10 cellular contexts compared by ENCODE assay signal in the genomic region with DNA sequence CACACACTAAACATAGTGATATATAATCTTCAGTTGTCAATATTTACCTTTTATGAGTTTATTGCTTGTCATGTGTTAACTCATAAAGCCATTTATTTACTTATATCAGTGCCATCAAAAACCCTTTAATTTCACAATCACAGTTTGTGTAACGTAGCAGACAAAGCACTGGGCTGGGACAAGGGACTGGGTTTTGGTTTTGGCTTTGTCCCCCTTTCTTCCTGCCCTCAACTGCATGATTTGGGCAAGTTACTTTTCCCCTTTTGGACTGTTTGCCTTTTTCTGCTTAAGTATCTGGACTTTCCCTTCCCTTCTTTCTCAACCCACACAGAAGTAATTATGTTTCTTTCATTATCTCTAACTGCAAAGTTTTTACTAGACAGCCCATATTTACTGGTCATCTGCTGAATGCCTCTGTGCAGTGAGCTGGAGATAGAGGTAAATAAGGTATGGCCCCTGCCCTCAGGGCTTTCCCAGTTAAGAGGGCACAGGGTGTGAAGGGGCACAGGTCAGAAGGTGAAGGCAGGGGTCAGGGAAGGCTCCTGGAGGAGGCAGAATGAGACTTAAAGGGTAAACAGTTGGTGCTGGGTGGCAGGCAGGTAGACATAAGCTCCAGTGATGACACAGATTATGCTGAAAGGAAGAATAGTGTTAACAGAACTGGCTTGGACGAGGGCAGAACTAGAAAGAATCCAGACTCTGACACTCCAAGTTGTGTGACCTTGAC. TPM values are rescaled to one million over a fixed set of nuclear protein-coding genes. Genes with fewer than 3 reads are reported as not detected.
DNase-seq lines count a peak whose midpoint lies in the region; ATAC-seq and TF ChIP-seq lines count a peak whose summit lies in the region.
"Had no signal": no experiment of that assay in that cellular context is flagged by ENCODE, and none has a peak within 500 bp of the region (broad histone marks: within the 10 kb centered on the region; RNA-seq: fewer than 3 reads in every experiment).

No MANE protein-coding gene starts in this region.

- peak overlapping the region; percentile 9; the same call in 1 of the 2 replicates for H2AFZ ChIP-seq in PC-9
- H2AFZ ChIP-seq: parathyroid adenoma had no signal

- no peaks in the 10 kb centered on the region for H3K79me2 ChIP-seq in PC-9 (ENCODE audit: low read depth)
- H3K79me2 ChIP-seq: parathyroid adenoma had no signal

- H3K9me2 ChIP-seq in PC-9 (ENCODE audit: insufficient read depth): no peaks in the 10 kb centered on the region

- no peaks in the 10 kb centered on the region for H3K9me3 Mint-ChIP-seq in activated T-cell treated with anti-CD3 and anti-CD28 coated beads, Interleukin-2, amount 50 U/mL, for 72 hours
- no peaks in the 10 kb centered on the region for H3K9me3 Mint-ChIP-seq in stimulated activated naive CD8-positive, alpha-beta T cell treated with anti-CD3 and anti-CD28 coated beads, Interleukin-15, Interleukin-2, amounts not matched to agents 100 ng/mL and 50 ng/mL, for 24 hours
- H3K9me3 Mint-ChIP-seq in mesothelial cell of epicardium: no peaks in the 10 kb centered on the region

- H3K4me1 Mint-ChIP-seq in activated T-cell treated with anti-CD3 and anti-CD28 coated beads, Interleukin-2, amount 50 U/mL, for 72 hours (ENCODE audit: low read depth): peaks cover 26% of the 10 kb centered on the region
- H3K4me1 Mint-ChIP-seq in stimulated activated naive CD8-positive, alpha-beta T cell treated with anti-CD3 and anti-CD28 coated beads, Interleukin-15, Interleukin-2, amounts not matched to agents 100 ng/mL and 50 ng/mL, for 24 hours (ENCODE audit: low read depth): peaks cover 28% of the 10 kb centered on the region
- H3K4me1 Mint-ChIP-seq in mesothelial cell of epicardium: peaks cover 17% of the 10 kb centered on the region

- H3K4me3 Mint-ChIP-seq in activated T-cell treated with anti-CD3 and anti-CD28 coated beads, Interleukin-2, amount 50 U/mL, for 72 hours: peak overlapping the region; percentile 22 to 52
- peak overlapping the region; percentile 33 for H3K4me3 Mint-ChIP-seq in stimulated activated naive CD8-positive, alpha-beta T cell treated with anti-CD3 and anti-CD28 coated beads, Interleukin-15, Interleukin-2, amounts not matched to agents 100 ng/mL and 50 ng/mL, for 24 hours
- H3K4me3 Mint-ChIP-seq in mesothelial cell of epicardium: no peak overlapping the region

- ATAC-seq in activated T-cell treated with anti-CD3 and anti-CD28 coated beads, Interleukin-2, amount 50 U/mL, for 72 hours (replicated peaks in 1 of 2): peak; percentile 59 to 87
- peak; percentile 61 for ATAC-seq in HG02678 (IDR thresholded peaks at IDR 0.05; ENCODE audit: unreplicated experiment)
- no peak for ATAC-seq in HG02970 (IDR thresholded peaks at IDR 0.05; ENCODE audit: low FRiP score, unreplicated experiment)
- ATAC-seq: body of pancreas had no signal

- POLR2A ChIA-PET in PC-9 (lab: Charles Lee; ENCODE audit: unreplicated experiment): no interaction called here

- DNase-seq in activated T-cell treated with anti-CD3 and anti-CD28 coated beads, Interleukin-2, amount 50 U/mL, for 72 hours: no peak
- no peak for DNase-seq in activated T-cell treated with anti-CD3 and anti-CD28 coated beads, Interleukin-2, amount 50 U/mL, for 1 hour
- DNase-seq in PC-9 (peak in 1 of 2 experiments; percentile 73), mesothelial cell of epicardium (ENCODE audit: low spot score in 2 of 2, unreplicated experiment in 2 of 2) (no peak)
- no peak for DNase-seq in effector CD8-positive, alpha-beta T cell (lab: John Stamatoyannopoulos, UW)
- DNase-seq: body of pancreas had no signal

- no TSS peak for BruUV-seq in PC-9 (replicated peaks; lab: Mats Ljungman, UMichigan)

- CTCF ChIA-PET in PC-9 (lab: Charles Lee): interaction anchor here (0.6 kb wide), 1 partner anchor 382 kb away, joined by 3 read pairs; no protein-coding TSS in a partner anchor

- H3K36me3 Mint-ChIP-seq in activated T-cell treated with anti-CD3 and anti-CD28 coated beads, Interleukin-2, amount 50 U/mL, for 72 hours (ENCODE audit: insufficient read depth in 2 of 2): no peaks in the 10 kb centered on the region
- H3K36me3 Mint-ChIP-seq in stimulated activated naive CD8-positive, alpha-beta T cell treated with anti-CD3 and anti-CD28 coated beads, Interleukin-15, Interleukin-2, amounts not matched to agents 100 ng/mL and 50 ng/mL, for 24 hours (ENCODE audit: low read depth): peaks cover 5% of the 10 kb centered on the region
- H3K36me3 Mint-ChIP-seq in mesothelial cell of epicardium: no peaks in the 10 kb centered on the region

- peaks cover 12% of the 10 kb centered on the region for H3F3A ChIP-seq in PC-9 (ENCODE audit: insufficient read depth, low read depth)

- H3K4me2 ChIP-seq in PC-9: peak overlapping the region; percentile 59

- intact Hi-C loops in PC-9 (cut with micrococcal nuclease; ENCODE audit: unreplicated experiment): no loop called here

- no peak overlapping the region for H3K4me3 ChIP-seq in PC-9
- H3K4me3 ChIP-seq: body of pancreas had no signal

- no peaks in the 10 kb centered on the region for H3K9me3 ChIP-seq in PC-9 (ENCODE audit: insufficient read depth, low read depth)
- H3K9me3 ChIP-seq: body of pancreas had no signal

- H3K4me1 ChIP-seq in PC-9 (replicated peaks; ENCODE audit: insufficient read depth): peaks cover 17% of the 10 kb centered on the region
- H3K4me1 ChIP-seq: parathyroid adenoma had no signal

- H3K27ac Mint-ChIP-seq in activated T-cell treated with anti-CD3 and anti-CD28 coated beads, Interleukin-2, amount 50 U/mL, for 72 hours: peak overlapping the region; percentile 69
- no peak overlapping the region for H3K27ac Mint-ChIP-seq in stimulated activated naive CD8-positive, alpha-beta T cell treated with anti-CD3 and anti-CD28 coated beads, Interleukin-15, Interleukin-2, amounts not matched to agents 100 ng/mL and 50 ng/mL, for 24 hours
- no peak overlapping the region for H3K27ac Mint-ChIP-seq in mesothelial cell of epicardium

- H3K27me3 ChIP-seq in PC-9 (ENCODE audit: insufficient read depth, low read depth): no peaks in the 10 kb centered on the region
- H3K27me3 ChIP-seq: body of pancreas had no signal

- H3K27ac ChIP-seq in PC-9: no peak overlapping the region
- H3K27ac ChIP-seq: body of pancreas, parathyroid adenoma had no signal

- H3K36me3 ChIP-seq in PC-9 (ENCODE audit: low read depth): no peaks in the 10 kb centered on the region

- H4K20me1 ChIP-seq in PC-9 (ENCODE audit: insufficient read depth): no peaks in the 10 kb centered on the region

- TF ChIP-seq CTCF in PC-9 (conservative IDR thresholded peaks at IDR 0.05) (no peak), mesothelial cell of epicardium (IDR thresholded peaks at IDR 0.05; ENCODE audit: unreplicated experiment) (no peak)

- no peaks in the 10 kb centered on the region for H3K27me3 Mint-ChIP-seq in activated T-cell treated with anti-CD3 and anti-CD28 coated beads, Interleukin-2, amount 50 U/mL, for 72 hours (ENCODE audit: low read depth)
- no peaks in the 10 kb centered on the region for H3K27me3 Mint-ChIP-seq in stimulated activated naive CD8-positive, alpha-beta T cell treated with anti-CD3 and anti-CD28 coated beads, Interleukin-15, Interleukin-2, amounts not matched to agents 100 ng/mL and 50 ng/mL, for 24 hours
- no peaks in the 10 kb centered on the region for H3K27me3 Mint-ChIP-seq in mesothelial cell of epicardium (ENCODE audit: low read depth)

RNA-seq across cellular contexts. Expression of a gene that starts 14.8 kb away (rescaled TPM):
- total RNA-seq in activated T-cell treated with anti-CD3 and anti-CD28 coated beads, Interleukin-2, amount 50 U/mL, for 72 hours: 100 to 1,000 TPM in 1 of 2 donors, 10 to 100 TPM in 1; 93.5 to 104 TPM
- total RNA-seq in PC-9 (2021): 48.8 and 52.8 TPM in 2 replicates
- 29.2 to 35.3 TPM (median 34.5 TPM) in 3 replicates for total RNA-seq in mesothelial cell of epicardium
